8 cellular contexts compared by ENCODE assay signal in genomic region chr6:10403385-10404106, GRCh38. TPM values are rescaled to one million over a fixed set of nuclear protein-coding genes. Genes with fewer than 3 reads are reported as not detected.
A peak's percentile ranks its signal among the peaks of the same experiment; 100 is the strongest.
DNase-seq lines count a peak whose midpoint lies in the region; ATAC-seq and TF ChIP-seq lines count a peak whose summit lies in the region.

No MANE protein-coding gene starts in this region.

- H3K27me3 Mint-ChIP-seq in stimulated activated memory B cell treated with anti-CD40 and anti-IgM and Interleukin-4, amounts not matched to agents 10 μg/mL and 1 μg/mL and 100 μg/mL, for 72 hours, result peaks cover 59% of the 10 kb centered on the region

- DNase-seq in hepatocyte (ENCODE audit: low spot score) (peak; percentile 68), NCI-H2196 (lab: John Stamatoyannopoulos, UW; ENCODE audit: unreplicated experiment) (no peak)
- DNase-seq in stimulated activated naive CD4-positive, alpha-beta T cell treated with Interleukin-2 at 50 U/mL for 16 hours (lab: John Stamatoyannopoulos, UW), result no peak

- H3K4me3 ChIP-seq in BLaER1 (peak overlapping the region; percentile 72), WI38 (ENCODE audit: low read depth, low read length) (peak overlapping the region; percentile 65), hepatocyte (peak overlapping the region; percentile 21)

- H3K4me2 ChIP-seq in BLaER1, result peak overlapping the region; percentile 85
- peak overlapping the region; percentile 78 for H3K4me2 ChIP-seq in hepatocyte

- peaks cover 82% of the 10 kb centered on the region for H3K27me3 ChIP-seq in BLaER1
- peaks cover 60% of the 10 kb centered on the region for H3K27me3 ChIP-seq in hepatocyte

- peak overlapping the region; percentile 83 for H3K27ac Mint-ChIP-seq in stimulated activated memory B cell treated with anti-CD40 and anti-IgM and Interleukin-4, amounts not matched to agents 10 μg/mL and 1 μg/mL and 100 μg/mL, for 72 hours

- H3K79me2 ChIP-seq in hepatocyte, result peaks cover 38% of the 10 kb centered on the region

- ATAC-seq in GM19324 (IDR thresholded peaks at IDR 0.05; ENCODE audit: low FRiP score, unreplicated experiment), result peak; percentile 21
- peak; percentile 22 for ATAC-seq in HG03280 (IDR thresholded peaks at IDR 0.05; ENCODE audit: unreplicated experiment)
- ATAC-seq in stimulated activated memory B cell treated with anti-CD40 and anti-IgM and Interleukin-4, amounts not matched to agents 10 μg/mL and 1 μg/mL and 100 μg/mL, for 72 hours, result peak; percentile 29

- no peak for TF ChIP-seq CTCF in WI38 (IDR thresholded peaks at IDR 0.05; ENCODE audit: low read depth, low read length)
- no peak for TF ChIP-seq CTCF in hepatocyte (IDR thresholded peaks at IDR 0.05; ENCODE audit: poor library complexity)

- peak overlapping the region; percentile 39 for H2AFZ ChIP-seq in hepatocyte

- H3K4me1 ChIP-seq in BLaER1, result peaks cover 13% of the 10 kb centered on the region
- peaks cover 19% of the 10 kb centered on the region for H3K4me1 ChIP-seq in hepatocyte (ENCODE audit: insufficient read depth)

- H3K27ac ChIP-seq in BLaER1 (no peak overlapping the region), hepatocyte (peak overlapping the region; percentile 79)

- H4K20me1 ChIP-seq in BLaER1 (no peaks in the 10 kb centered on the region), hepatocyte (ENCODE audit: insufficient read depth, poor library complexity, severe bottlenecking) (no peaks in the 10 kb centered on the region)

- H3K4me1 Mint-ChIP-seq in stimulated activated memory B cell treated with anti-CD40 and anti-IgM and Interleukin-4, amounts not matched to agents 10 μg/mL and 1 μg/mL and 100 μg/mL, for 72 hours, result no peaks in the 10 kb centered on the region

- no peaks in the 10 kb centered on the region for H3K9me2 ChIP-seq in hepatocyte (replicated peaks; ENCODE audit: insufficient read depth)

- peak overlapping the region; percentile 70; the same call in 1 of the 2 replicates for H3K9ac ChIP-seq in BLaER1

- H3K9me3 ChIP-seq in BLaER1 (peaks cover 5% of the 10 kb centered on the region; the same call in 1 of the 2 replicates), hepatocyte (ENCODE audit: low read depth) (no peaks in the 10 kb centered on the region)

- H3K9me3 Mint-ChIP-seq in stimulated activated memory B cell treated with anti-CD40 and anti-IgM and Interleukin-4, amounts not matched to agents 10 μg/mL and 1 μg/mL and 100 μg/mL, for 72 hours, result peaks cover 14% of the 10 kb centered on the region

- H3K36me3 Mint-ChIP-seq in stimulated activated memory B cell treated with anti-CD40 and anti-IgM and Interleukin-4, amounts not matched to agents 10 μg/mL and 1 μg/mL and 100 μg/mL, for 72 hours, result no peaks in the 10 kb centered on the region

- H3K4me3 Mint-ChIP-seq in stimulated activated memory B cell treated with anti-CD40 and anti-IgM and Interleukin-4, amounts not matched to agents 10 μg/mL and 1 μg/mL and 100 μg/mL, for 72 hours, result peak overlapping the region; percentile 84

- H3K36me3 ChIP-seq in BLaER1 (no peaks in the 10 kb centered on the region), hepatocyte (replicated peaks; ENCODE audit: insufficient read depth, low read depth) (no peaks in the 10 kb centered on the region)

- WGBS in hepatocyte (ENCODE audit: low lambda C conversion rate, missing lambda C conversion rate), result 7% methylated on average over 16 of the region's 16 CpGs

RNA-seq across cellular contexts. Expression of gene TFAP2A, which starts 11.3 kb away (rescaled TPM):
- total RNA-seq in hepatocyte, result 6.2 TPM in 2 replicates
- 14.9 and 17.5 TPM in 2 replicates for polyA plus RNA-seq in hepatocyte

Comparison
In these comparisons a context has a peak if more than half of its experiments do, and no peak if none do; other contexts are left out.
1. H3K4me3 ChIP-seq: peak in every context shown above with its lines; median percentile 72 in BLaER1; 65 in WI38; 21 in hepatocyte.